Comparison of ENCODE assay signal across 35 cellular contexts in genomic region chr13:97702614-97703013, GRCh38.
"Had no signal": no experiment of that assay in that cellular context is flagged by ENCODE, and none has a peak within 500 bp of the region (broad histone marks: within the 10 kb centered on the region; RNA-seq: fewer than 3 reads in every experiment).

No MANE protein-coding gene starts in this region.

- H3K36me3 ChIP-seq: MG63 had no signal

- H3K27me3 ChIP-seq: MG63 had no signal

- H3K4me3 ChIP-seq: MG63 had no signal

- H3K9me3 ChIP-seq: MG63 had no signal

- DNase-seq: MG63, MM.1S, MV-4-11, NCI-H1048, NCI-H1092, NCI-H1092 treated with DMSO at 0.1 percent for 48 hours, NCI-H1105, NCI-H1105 treated with DMSO at 0.1 percent for 48 hours, NCI-H1417, NCI-H1417 treated with DMSO at 0.1 percent for 48 hours, NCI-H1436, NCI-H1436 treated with DMSO at 0.1 percent for 48 hours, NCI-H146, NCI-H1694, NCI-H1694 treated with DMSO at 0.1 percent for 48 hours, NCI-H187, NCI-H187 treated with DMSO at 0.1 percent for 48 hours, NCI-H1930, NCI-H2029, NCI-H2029 treated with DMSO at 0.1 percent for 48 hours, NCI-H2081, NCI-H2081 treated with DMSO at 0.1 percent for 48 hours, NCI-H2107, NCI-H2171, NCI-H2171 treated with DMSO at 0.1 percent for 48 hours, NCI-H2227 treated with DMSO at 0.1 percent for 48 hours, NCI-H226, NCI-H345, NCI-H446, NCI-H446 treated with DMSO at 0.1 percent for 48 hours, NCI-H510A, NCI-H510A treated with DMSO at 0.1 percent for 48 hours, NCI-H524, NCI-H524 treated with DMSO at 0.1 percent for 48 hours, NCI-H526 had no signal
